ENCODE assay signal across 1 cellular context in genomic region chr14:49687942-49688700, GRCh38.
A peak's percentile ranks its signal among the peaks of the same experiment; 100 is the strongest.
TF ChIP-seq lines count a peak whose summit lies in the region.

Gene POLE2 (minus strand): TSS chr14:49688214. CDS start chr14:49688203, 11 bp downstream.

TF ChIP-seq in HepG2, 621 proteins besides CTCF, POLR2A, EP300 and RAD21 (continued from another document and continues in another):
- TF ChIP-seq NFAT5 (CRISPR knock-in tag; IDR thresholded peaks at IDR 0.05) (no peak), NFE2L1 (CRISPR knock-in tag; IDR thresholded peaks at IDR 0.05; ENCODE audit: borderline replicate concordance) (no peak; the same call in 1 of the 2 replicates), STAG1 (CRISPR knock-in tag; IDR thresholded peaks at IDR 0.05) (peak; percentile 34), ZBTB42 (CRISPR knock-in tag; IDR thresholded peaks at IDR 0.05) (0 out of 2 replicates have a peak, but pooled peaks have one; percentile 24), ZNF20 (CRISPR knock-in tag; IDR thresholded peaks at IDR 0.05) (no peak), CENPX (CRISPR knock-in tag; IDR thresholded peaks at IDR 0.05) (no peak), MED8 (CRISPR knock-in tag; IDR thresholded peaks at IDR 0.05; ENCODE audit: insufficient replicate concordance) (peak; percentile 78), ZNF124 (CRISPR knock-in tag; IDR thresholded peaks at IDR 0.05) (no peak), ZBTB14 (CRISPR knock-in tag; IDR thresholded peaks at IDR 0.05) (no peak), CSRNP1 (CRISPR knock-in tag; IDR thresholded peaks at IDR 0.05) (peak; percentile 72; the same call in 1 of the 2 replicates), PPARG (CRISPR knock-in tag; conservative IDR thresholded peaks at IDR 0.05) (no peak), HCFC1 (IDR thresholded peaks at IDR 0.05; ENCODE audit: low read depth, low read length) (no peak), RBAK (CRISPR knock-in tag; IDR thresholded peaks at IDR 0.05) (no peak), HOXA5 (CRISPR knock-in tag; IDR thresholded peaks at IDR 0.05) (0 out of 2 replicates have a peak, but pooled peaks have one; percentile 72), TP53 (CRISPR knock-in tag; conservative IDR thresholded peaks at IDR 0.05) (no peak), CHCHD3 (CRISPR knock-in tag; IDR thresholded peaks at IDR 0.05) (0 out of 2 replicates have a peak, but pooled peaks have one; percentile 72), ZNF790 (CRISPR knock-in tag; IDR thresholded peaks at IDR 0.05; ENCODE audit: borderline replicate concordance) (no peak), SPEN (CRISPR knock-in tag; IDR thresholded peaks at IDR 0.05; ENCODE audit: low read depth) (peak; percentile 91), ETS1 (CRISPR knock-in tag; IDR thresholded peaks at IDR 0.05) (0 out of 2 replicates have a peak, but pooled peaks have one; percentile 69), HNF1A (IDR thresholded peaks at IDR 0.05; ENCODE audit: low read depth) (no peak), HNF1A (CRISPR knock-in tag; IDR thresholded peaks at IDR 0.05; ENCODE audit: borderline replicate concordance) (peak; percentile 75; the same call in 1 of the 2 replicates), TBP (CRISPR knock-in tag; IDR thresholded peaks at IDR 0.05) (no peak), REPIN1 (CRISPR knock-in tag; IDR thresholded peaks at IDR 0.05; ENCODE audit: borderline replicate concordance, low read depth) (peak; percentile 78; the same call in 1 of the 2 replicates), GATA4 (IDR thresholded peaks at IDR 0.05; ENCODE audit: borderline replicate concordance, low read depth) (0 out of 2 replicates have a peak, but pooled peaks have one; percentile 16), KLF13 (CRISPR knock-in tag; IDR thresholded peaks at IDR 0.05) (peak; percentile 57; the same call in 1 of the 2 replicates), ZNF18 (CRISPR knock-in tag; IDR thresholded peaks at IDR 0.05; ENCODE audit: insufficient replicate concordance) (peak; percentile 83), DBP (CRISPR knock-in tag; IDR thresholded peaks at IDR 0.05; ENCODE audit: not compliant biosample characterization) (peak; percentile 46), RFX3 (CRISPR knock-in tag; IDR thresholded peaks at IDR 0.05) (no peak), ZFP36L1 (CRISPR knock-in tag; IDR thresholded peaks at IDR 0.05) (peak; percentile 87; the same call in 1 of the 2 replicates), HDAC1 (CRISPR knock-in tag; IDR thresholded peaks at IDR 0.05) (peak; percentile 90), ARNTL (CRISPR knock-in tag; IDR thresholded peaks at IDR 0.05) (no peak; the same call in 1 of the 2 replicates), HNRNPL (IDR thresholded peaks at IDR 0.05; ENCODE audit: low read depth, low read length) (no peak), ZNF576 (CRISPR knock-in tag; IDR thresholded peaks at IDR 0.05) (0 out of 2 replicates have a peak, but pooled peaks have one; percentile 79), ZNF749 (CRISPR knock-in tag; IDR thresholded peaks at IDR 0.05; ENCODE audit: borderline replicate concordance) (peak; percentile 64; the same call in 1 of the 2 replicates), POGZ (CRISPR knock-in tag; IDR thresholded peaks at IDR 0.05) (peak; percentile 76), DPF2 (CRISPR knock-in tag; IDR thresholded peaks at IDR 0.05; ENCODE audit: borderline replicate concordance, low read depth) (no peak), ARHGAP35 (CRISPR knock-in tag; IDR thresholded peaks at IDR 0.05; ENCODE audit: borderline replicate concordance) (peak; percentile 87; the same call in 1 of the 2 replicates), ZNF326 (CRISPR knock-in tag; IDR thresholded peaks at IDR 0.05; ENCODE audit: borderline replicate concordance) (no peak), HMG20A (CRISPR knock-in tag; IDR thresholded peaks at IDR 0.05; ENCODE audit: borderline replicate concordance) (no peak), ZSCAN31 (CRISPR knock-in tag; IDR thresholded peaks at IDR 0.05; ENCODE audit: low read depth) (peak; percentile 88), ZNF558 (CRISPR knock-in tag; IDR thresholded peaks at IDR 0.05; ENCODE audit: borderline replicate concordance) (0 out of 2 replicates have a peak, but pooled peaks have one; percentile 75), CCDC6 (CRISPR knock-in tag; IDR thresholded peaks at IDR 0.05) (peak; percentile 86), RFXAP (CRISPR knock-in tag; IDR thresholded peaks at IDR 0.05; ENCODE audit: borderline replicate concordance) (peak; percentile 71; the same call in 1 of the 2 replicates), SALL1 (CRISPR knock-in tag; IDR thresholded peaks at IDR 0.05) (peak; percentile 85), ZFP82 (CRISPR knock-in tag; IDR thresholded peaks at IDR 0.05; ENCODE audit: borderline replicate concordance) (0 out of 2 replicates have a peak, but pooled peaks have one; percentile 31), IRF9 (CRISPR knock-in tag; IDR thresholded peaks at IDR 0.05; ENCODE audit: borderline replicate concordance) (peak; percentile 94; the same call in 1 of the 2 replicates)
